Comparison of ENCODE assay signal across 16 cellular contexts in genomic region chr13:112674412-112675383, GRCh38. TPM values are rescaled to one million over a fixed set of nuclear protein-coding genes. Genes with fewer than 3 reads are reported as not detected.
DNase-seq lines count a peak whose midpoint lies in the region; ATAC-seq, FAIRE-seq and TF ChIP-seq lines count a peak whose summit lies in the region.
"Had no signal": no experiment of that assay in that cellular context is flagged by ENCODE, and none has a peak within 500 bp of the region (broad histone marks: within the 10 kb centered on the region; RNA-seq: fewer than 3 reads in every experiment).

No MANE protein-coding gene starts in this region.

- no peak overlapping the region for H2AFZ ChIP-seq in H1 (ENCODE audit: low read length)
- H2AFZ ChIP-seq in trophoblast cell (ENCODE audit: insufficient read depth, low read length, poor library complexity), result no peak overlapping the region

- H3K27ac Mint-ChIP-seq in CD4-positive, CD25-positive, alpha-beta regulatory T cell, result peak overlapping the region; percentile 63 to 87 (median 69)
- H3K27ac Mint-ChIP-seq: activated naive CD4-positive, alpha-beta T cell treated with anti-CD3 and anti-CD28 coated beads, Interleukin-2, amount 50 U/mL, for 24 hours had no signal

- H2BK15ac ChIP-seq in H1 (ENCODE audit: low read length), result 0 out of 2 replicates have a peak overlapping the region, but pooled peaks have one; percentile 88

- H3K36me3 Mint-ChIP-seq in CD4-positive, CD25-positive, alpha-beta regulatory T cell, result no peaks in the 10 kb centered on the region
- H3K36me3 Mint-ChIP-seq: activated naive CD4-positive, alpha-beta T cell treated with anti-CD3 and anti-CD28 coated beads, Interleukin-2, amount 50 U/mL, for 24 hours; naive thymus-derived CD8-positive, alpha-beta T cell had no signal

- no peak overlapping the region for H2AK5ac ChIP-seq in H1 (ENCODE audit: low read depth, low read length)
- no peak overlapping the region for H2AK5ac ChIP-seq in trophoblast cell (ENCODE audit: low read length)

- CTCF ChIA-PET in H1 (lab: Charles Lee; ENCODE audit: partially characterized antibody), result interaction anchor here (0.6 to 1.2 kb wide), 2 partner anchors 37 to 185 kb away, joined by 3 to 4 read pairs; no protein-coding TSS in a partner anchor

- H3K4me1 ChIP-seq in CD4-positive, CD25-positive, alpha-beta regulatory T cell (ENCODE audit: control insufficient read depth, insufficient read depth, low read length, poor library complexity, severe bottlenecking), result peaks cover 21% of the 10 kb centered on the region
- H3K4me1 ChIP-seq in H1 (replicated peaks in 1 of 4; ENCODE audit: control insufficient read depth in 3 of 4, insufficient read depth in 4 of 4, low read length in 3 of 4) (peaks cover 0 to 7% (median 1%) of the 10 kb centered on the region in 4 experiments; a peak in 2 of 7 replicates), trophoblast cell (ENCODE audit: control insufficient read depth in 1 of 2, insufficient read depth in 2 of 2, low read length in 2 of 2) (no peaks in the 10 kb centered on the region)

- no peak for TF ChIP-seq POLR2A in H1 (IDR thresholded peaks at IDR 0.05; ENCODE audit: control extremely low read depth in 1 of 2, low read depth in 2 of 2, low read length in 2 of 2)

- no peak for TF ChIP-seq EP300 in H1 (IDR thresholded peaks at IDR 0.05; ENCODE audit: borderline replicate concordance in 1 of 2, low read depth in 2 of 2, low read length in 2 of 2)

- no peaks in the 10 kb centered on the region for H3K27me3 ChIP-seq in CD4-positive, CD25-positive, alpha-beta regulatory T cell (ENCODE audit: control insufficient read depth, insufficient read depth, low read length)
- H3K27me3 ChIP-seq in H1 (replicated peaks in 1 of 4; ENCODE audit: control insufficient read depth in 3 of 4, extremely low read depth in 1 of 4, insufficient read depth in 3 of 4, low read length in 3 of 4) (peaks cover 0 to 4% (median 0%) of the 10 kb centered on the region in 4 experiments; a peak in 2 of 7 replicates), trophoblast cell (ENCODE audit: insufficient read depth, low read length) (no peaks in the 10 kb centered on the region)

- H3K79me2 ChIP-seq in H1 (ENCODE audit: control insufficient read depth in 1 of 2, insufficient read depth in 2 of 2, low read length in 2 of 2) (no peaks in the 10 kb centered on the region), trophoblast cell (ENCODE audit: control insufficient read depth, insufficient read depth, low read length, poor library complexity) (no peaks in the 10 kb centered on the region)

- H3K79me1 ChIP-seq in H1 (ENCODE audit: low read depth, low read length) (no peaks in the 10 kb centered on the region), trophoblast cell (ENCODE audit: low read length) (no peaks in the 10 kb centered on the region)

- no peak overlapping the region for H2BK20ac ChIP-seq in H1 (ENCODE audit: low read length)

- H3K56ac ChIP-seq in H1 (replicated peaks; ENCODE audit: insufficient read length, low read depth, low read length), result no peak overlapping the region

- peaks cover 0 to 1% (median 0%) of the 10 kb centered on the region in 7 donors for H3K9me3 Mint-ChIP-seq in CD4-positive, CD25-positive, alpha-beta regulatory T cell
- H3K9me3 Mint-ChIP-seq: activated naive CD4-positive, alpha-beta T cell treated with anti-CD3 and anti-CD28 coated beads, Interleukin-2, amount 50 U/mL, for 24 hours; naive thymus-derived CD8-positive, alpha-beta T cell had no signal

- no peaks in the 10 kb centered on the region for H3K23me2 ChIP-seq in H1 (ENCODE audit: low read depth, low read length)

- H3K14ac ChIP-seq in H1 (ENCODE audit: insufficient read length), result no peak overlapping the region
- no peak overlapping the region for H3K14ac ChIP-seq in trophoblast cell (ENCODE audit: low read length)

- H3K4me1 Mint-ChIP-seq in CD4-positive, CD25-positive, alpha-beta regulatory T cell, result peaks cover 10 to 29% (median 19%) of the 10 kb centered on the region in 4 donors

- H3K4me2 ChIP-seq in H1 (ENCODE audit: insufficient read depth in 1 of 2, low read depth in 2 of 2, low read length in 2 of 2) (no peak overlapping the region), trophoblast cell (ENCODE audit: low read length) (no peak overlapping the region)

- no peak overlapping the region for H4K5ac ChIP-seq in H1 (ENCODE audit: insufficient read length, low read depth, low read length)

- peaks cover 4% of the 10 kb centered on the region for H3K27me3 Mint-ChIP-seq in CD4-positive, CD25-positive, alpha-beta regulatory T cell
- H3K27me3 Mint-ChIP-seq: activated naive CD4-positive, alpha-beta T cell treated with anti-CD3 and anti-CD28 coated beads, Interleukin-2, amount 50 U/mL, for 24 hours had no signal

- POLR2A ChIA-PET in H1 (lab: Charles Lee; ENCODE audit: partially characterized antibody), result interaction anchor here (0.9 kb wide), 1 partner anchor 16 kb away, joined by 3 read pairs; no protein-coding TSS in a partner anchor

- no peak for FAIRE-seq in H1 (lab: Jason Lieb, UNC)
- FAIRE-seq: A204.1 had no signal

- peak in 1 of 2 donors; percentile 55 for ATAC-seq in CD4-positive, CD25-positive, alpha-beta regulatory T cell (ENCODE audit: low read depth in 2 of 2)
- peak; percentile 75 for ATAC-seq in HG03095 (IDR thresholded peaks at IDR 0.05; ENCODE audit: unreplicated experiment)

- H3K27ac ChIP-seq in CD4-positive, CD25-positive, alpha-beta regulatory T cell (ENCODE audit: insufficient read depth, low read length, poor library complexity, severe bottlenecking), result peak overlapping the region; percentile 47
- H3K27ac ChIP-seq in H1 (ENCODE audit: low read depth, low read length) (no peak overlapping the region), trophoblast cell (ENCODE audit: low read depth, low read length) (no peak overlapping the region)

- no peaks in the 10 kb centered on the region for H3K9me3 ChIP-seq in CD4-positive, CD25-positive, alpha-beta regulatory T cell (ENCODE audit: control insufficient read depth in 2 of 2, low read length in 2 of 2)
- peaks cover 0 to 4% of the 10 kb centered on the region in 2 experiments; a peak in 1 of 4 replicates for H3K9me3 ChIP-seq in H1 (ENCODE audit: insufficient read depth in 2 of 2, low read depth in 1 of 2, low read length in 1 of 2)
- H3K9me3 ChIP-seq in trophoblast cell (ENCODE audit: insufficient read depth, low read depth, low read length), result no peaks in the 10 kb centered on the region

- no peak overlapping the region for H4K91ac ChIP-seq in H1 (replicated peaks; ENCODE audit: insufficient read length, low read length)
- H4K91ac ChIP-seq in trophoblast cell (ENCODE audit: low read depth, low read length), result no peak overlapping the region

- peak; percentile 31 for DNase-seq in NCI-H510A treated with DMSO at 0.1 percent for 48 hours (lab: John Stamatoyannopoulos, UW)
- no peak for DNase-seq in NCI-H510A (lab: John Stamatoyannopoulos, UW)
- peak in 2 of 3 donors; percentile 14 to 77 for DNase-seq in CD4-positive, CD25-positive, alpha-beta regulatory T cell
- DNase-seq in H1 (ENCODE audit: low read depth in 1 of 2, low spot score in 2 of 2), result peak in 1 of 2 experiments; percentile 42
- DNase-seq in AML-193 (lab: John Stamatoyannopoulos, UW), result no peak
- no peak for DNase-seq in trophoblast cell
- no peak for DNase-seq in stimulated activated CD4-positive, alpha-beta T cell treated with anti-CD3 and anti-CD28 coated beads, Interleukin-15, amount 100 ng/mL, for 24 hours
- DNase-seq: activated CD4-positive, alpha-beta T cell treated with anti-CD3 and anti-CD28 coated beads, Interleukin-2, amount 50 U/mL, for 1 hour; GF-D8; hypothalamus; naive thymus-derived CD8-positive, alpha-beta T cell; NCI-H2029 treated with DMSO at 0.1 percent for 48 hours; retina had no signal

- no peak for TF ChIP-seq CTCF in H1 (IDR thresholded peaks at IDR 0.05; ENCODE audit: control extremely low read depth in 1 of 3, insufficient read depth in 1 of 3, low read depth in 1 of 3, low read length in 3 of 3)

- H2BK12ac ChIP-seq in H1 (ENCODE audit: low read depth, low read length), result no peak overlapping the region
- no peak overlapping the region for H2BK12ac ChIP-seq in trophoblast cell (ENCODE audit: low read length)

- no peak overlapping the region for H2BK5ac ChIP-seq in H1 (ENCODE audit: low read depth, low read length)
- no peak overlapping the region for H2BK5ac ChIP-seq in trophoblast cell (ENCODE audit: low read depth, low read length, poor library complexity)

- no peaks in the 10 kb centered on the region for H4K20me1 ChIP-seq in H1 (replicated peaks in 1 of 2; ENCODE audit: control insufficient read depth in 1 of 2, insufficient read depth in 2 of 2, low read length in 2 of 2)

- H3K23ac ChIP-seq in H1 (ENCODE audit: insufficient read length) (no peak overlapping the region), trophoblast cell (ENCODE audit: low read length) (no peak overlapping the region)

- H3K18ac ChIP-seq in H1 (ENCODE audit: extremely low read depth, low read length) (no peak overlapping the region), trophoblast cell (ENCODE audit: low read length) (no peak overlapping the region)

- 88% methylated on average over 16 of the region's 17 CpGs; no CpG with 5 or more reads in 1 of the 2 experiments for WGBS in H1 (ENCODE audit: extremely low coverage in 1 of 2, insufficient coverage in 1 of 2, insufficient read length in 1 of 2, insufficient replicate concordance in 2 of 2, low coverage in 1 of 2, low lambda C conversion rate in 2 of 2, missing lambda C conversion rate in 1 of 2), 2 experiments
- no CpG with 5 or more reads among the region's 17 CpGs for WGBS in trophoblast cell (ENCODE audit: extremely low coverage, insufficient coverage, insufficient read length)

- H4K8ac ChIP-seq in H1 (ENCODE audit: extremely low read depth, insufficient read depth, low read length) (no peak overlapping the region), trophoblast cell (ENCODE audit: low read depth, low read length) (no peak overlapping the region)

- H3K4me3 Mint-ChIP-seq in CD4-positive, CD25-positive, alpha-beta regulatory T cell, result peak overlapping the region; percentile 57 to 85 (median 66)
- H3K4me3 Mint-ChIP-seq: activated naive CD4-positive, alpha-beta T cell treated with anti-CD3 and anti-CD28 coated beads, Interleukin-2, amount 50 U/mL, for 24 hours had no signal

- H3K4ac ChIP-seq in H1 (replicated peaks; ENCODE audit: insufficient read length, low read depth, low read length) (peak overlapping the region; percentile 19), trophoblast cell (ENCODE audit: low read depth, low read length) (no peak overlapping the region)

- no peaks in the 10 kb centered on the region for H3K36me3 ChIP-seq in CD4-positive, CD25-positive, alpha-beta regulatory T cell (ENCODE audit: control insufficient read depth, insufficient read depth, low read length)
- H3K36me3 ChIP-seq in H1 (ENCODE audit: control insufficient read depth in 2 of 4, insufficient read depth in 4 of 4, low read length in 3 of 4), result no peaks in the 10 kb centered on the region
- H3K36me3 ChIP-seq in trophoblast cell (ENCODE audit: control insufficient read depth in 1 of 2, insufficient read depth in 2 of 2, low read length in 2 of 2), result no peaks in the 10 kb centered on the region

- no peak overlapping the region for H3K9ac ChIP-seq in H1 (replicated peaks in 1 of 4; ENCODE audit: extremely low read depth in 1 of 4, low read depth in 3 of 4, low read length in 3 of 4)
- H3K9ac ChIP-seq in trophoblast cell (ENCODE audit: low read length), result no peak overlapping the region

- no peak for TF ChIP-seq RAD21 in H1 (IDR thresholded peaks at IDR 0.05 in 1 of 2, conservative IDR thresholded peaks at IDR 0.05 in 1 of 2; ENCODE audit: low read depth in 2 of 2, low read length in 2 of 2)

- H2BK120ac ChIP-seq in H1 (replicated peaks; ENCODE audit: low read depth, low read length) (no peak overlapping the region), trophoblast cell (ENCODE audit: insufficient read depth, low read length, poor library complexity) (no peak overlapping the region)

- H4K12ac ChIP-seq in trophoblast cell (ENCODE audit: low read depth, low read length), result no peak overlapping the region

- H3K4me3 ChIP-seq in CD4-positive, CD25-positive, alpha-beta regulatory T cell (ENCODE audit: low read depth, low read length), result peak overlapping the region; percentile 47
- H3K4me3 ChIP-seq in H1 (ENCODE audit: extremely low read depth in 1 of 4, insufficient read depth in 2 of 4, low read depth in 3 of 4, low read length in 4 of 4) (no peak overlapping the region), trophoblast cell (ENCODE audit: low read depth, low read length) (no peak overlapping the region)

RNA-seq across cellular contexts. Expression of gene ATP11A, which starts 15.1 kb away (rescaled TPM):
- 75.7 TPM for total RNA-seq in CD4-positive, CD25-positive, alpha-beta regulatory T cell
- 1 to 10 TPM; 3.8 to 6.6 (median 4.9) TPM for polyA plus RNA-seq in CD4-positive, CD25-positive, alpha-beta regulatory T cell
- 72.9 and 78.5 TPM in 2 replicates for total RNA-seq in H1 (2021; fragmentation: NEBNext Ultra II Directional; extraction: Animal tissue kit (Norgen Biotek cat#: 25700))
- polyA plus RNA-seq in H1 (2011; rRNA removed), result 28.8 and 30.7 TPM in 2 replicates
- 14.9 TPM for polyA plus RNA-seq in H1 (2011; cell fraction: cytosol; rRNA removed)
- polyA plus RNA-seq in H1 (2011; cell fraction: nucleus; rRNA removed), result 83.2 TPM
- 31.1 to 42.5 TPM (median 35.7 TPM) in 4 replicates for polyA plus RNA-seq in H1 (2012, experiment 1 of 2)
- polyA plus RNA-seq in H1 (2012, experiment 2 of 2), result 4.6 TPM
- polyA plus RNA-seq in H1 (2013, experiment 1 of 2), result 30.6 TPM
- polyA plus RNA-seq in H1 (2013, experiment 2 of 2), result 28.1 TPM
- polyA minus RNA-seq in H1 (2011; rRNA and poly(A)+ RNA removed), result 35.6 and 46.4 TPM in 2 replicates
- 49.0 TPM for polyA minus RNA-seq in H1 (2011; cell fraction: cytosol; rRNA and poly(A)+ RNA removed)
- polyA minus RNA-seq in H1 (2011; cell fraction: nucleus; rRNA and poly(A)+ RNA removed), result 68.1 TPM
- 28.9 and 29.2 TPM in 2 replicates for polyA plus RNA-seq in trophoblast cell (2013)

Comparison
In these comparisons a context has a peak if more than half of its experiments do, and no peak if none do; other contexts are left out.
1. DNase-seq: peak in NCI-H510A treated with DMSO at 0.1 percent for 48 hours (single experiment) and CD4-positive, CD25-positive, alpha-beta regulatory T cell (2 of 3); none in NCI-H510A (single experiment), AML-193 (0 of 2), trophoblast cell (0 of 2) and stimulated activated CD4-positive, alpha-beta T cell treated with anti-CD3 and anti-CD28 coated beads, Interleukin-15, amount 100 ng/mL, for 24 hours (single experiment).